ENCODE assay signal across 1 cellular context in genomic region chr9:24545847-24546522, GRCh38.
TF ChIP-seq lines count a peak whose summit lies in the region.

Gene IZUMO3, minus strand, starts transcription at chr9:24545897. Its CDS starts 248 bp downstream, at chr9:24545649.

TF ChIP-seq in WTC11, 78 proteins besides CTCF, POLR2A, EP300 and RAD21:
- TF ChIP-seq ZNF425 (CRISPR knock-in tag; conservative IDR thresholded peaks at IDR 0.05) (no peak), ZNF512 (CRISPR knock-in tag; IDR thresholded peaks at IDR 0.05; ENCODE audit: borderline replicate concordance) (peak; percentile 91; the same call in 1 of the 2 replicates)
